Comparison of ENCODE assay signal across 8 cellular contexts in genomic region chr6:75602164-75602896, GRCh38. TPM values are rescaled to one million over a fixed set of nuclear protein-coding genes. Genes with fewer than 3 reads are reported as not detected.
A peak's percentile ranks its signal among the peaks of the same experiment; 100 is the strongest.
DNase-seq lines count a peak whose midpoint lies in the region; ATAC-seq and TF ChIP-seq lines count a peak whose summit lies in the region.

No MANE protein-coding gene starts in this region.

- DNase-seq in GM19238 (ENCODE audit: insufficient read length, low spot score), result peak; percentile 10
- DNase-seq in RPMI7951 (ENCODE audit: low read depth), result peak; percentile 51
- DNase-seq in activated naive CD4-positive, alpha-beta T cell treated with Interleukin-2 at 50 U/mL for 16 hours, result peak; percentile 71
- DNase-seq in Right ventricle myocardium superior, result peak; percentile 74
- peak; percentile 36 for DNase-seq in progenitor cell of endocrine pancreas (ENCODE audit: low spot score, unreplicated experiment)
- peak; percentile 50 for DNase-seq in ureter (ENCODE audit: low spot score)

- no peak for TF ChIP-seq CTCF in C4-2B (conservative IDR thresholded peaks at IDR 0.05)
- TF ChIP-seq CTCF in progenitor cell of endocrine pancreas (IDR thresholded peaks at IDR 0.05; ENCODE audit: unreplicated experiment), result no peak

- peak overlapping the region; percentile 100 for H3K27ac Mint-ChIP-seq in progenitor cell of endocrine pancreas

- ATAC-seq in HG03378 (IDR thresholded peaks at IDR 0.05; ENCODE audit: unreplicated experiment), result peak; percentile 30
- ATAC-seq in Right ventricle myocardium superior (ENCODE audit: poor library complexity), result peak; percentile 73

- H3K4me1 Mint-ChIP-seq in progenitor cell of endocrine pancreas (ENCODE audit: low read depth), result peaks cover 34% of the 10 kb centered on the region

- intact Hi-C loops in Right ventricle myocardium superior (cut with DNase I), result no loop called here

- H3K4me3 Mint-ChIP-seq in progenitor cell of endocrine pancreas (ENCODE audit: low read depth), result peak overlapping the region; percentile 99

- H3K9me3 Mint-ChIP-seq in progenitor cell of endocrine pancreas (ENCODE audit: low read depth), result no peaks in the 10 kb centered on the region

- no peaks in the 10 kb centered on the region for H3K27me3 Mint-ChIP-seq in progenitor cell of endocrine pancreas

- peaks cover 7% of the 10 kb centered on the region for H3K36me3 Mint-ChIP-seq in progenitor cell of endocrine pancreas (ENCODE audit: insufficient read depth)

- H3K27ac ChIP-seq in C4-2B, result peak overlapping the region; percentile 98

RNA-seq across cellular contexts. Expression of gene SENP6, which starts 0.7 kb away (rescaled TPM):
- total RNA-seq in RPMI7951 (2014; rRNA removed; shearing (Covaris generic)), result 46.1 and 66.2 TPM in 2 replicates
- 46.8 TPM for total RNA-seq in Right ventricle myocardium superior
- total RNA-seq in progenitor cell of endocrine pancreas, result 130 and 140 TPM in 2 replicates
- 173 TPM for total RNA-seq in ureter

Comparison
In these comparisons a context has a peak if more than half of its experiments do, and no peak if none do; other contexts are left out.
1. Peak in every context shown above with its lines: DNase-seq, ATAC-seq and H3K27ac ChIP-seq.
2. DNase-seq: peak in every context shown above with its lines; median percentile 74 in Right ventricle myocardium superior; 71 in activated naive CD4-positive, alpha-beta T cell treated with Interleukin-2 at 50 U/mL for 16 hours; 51 in RPMI7951; 50 in ureter; 36 in progenitor cell of endocrine pancreas; 10 in GM19238.